ENCODE assay signal across 8 cellular contexts in the genomic region with DNA sequence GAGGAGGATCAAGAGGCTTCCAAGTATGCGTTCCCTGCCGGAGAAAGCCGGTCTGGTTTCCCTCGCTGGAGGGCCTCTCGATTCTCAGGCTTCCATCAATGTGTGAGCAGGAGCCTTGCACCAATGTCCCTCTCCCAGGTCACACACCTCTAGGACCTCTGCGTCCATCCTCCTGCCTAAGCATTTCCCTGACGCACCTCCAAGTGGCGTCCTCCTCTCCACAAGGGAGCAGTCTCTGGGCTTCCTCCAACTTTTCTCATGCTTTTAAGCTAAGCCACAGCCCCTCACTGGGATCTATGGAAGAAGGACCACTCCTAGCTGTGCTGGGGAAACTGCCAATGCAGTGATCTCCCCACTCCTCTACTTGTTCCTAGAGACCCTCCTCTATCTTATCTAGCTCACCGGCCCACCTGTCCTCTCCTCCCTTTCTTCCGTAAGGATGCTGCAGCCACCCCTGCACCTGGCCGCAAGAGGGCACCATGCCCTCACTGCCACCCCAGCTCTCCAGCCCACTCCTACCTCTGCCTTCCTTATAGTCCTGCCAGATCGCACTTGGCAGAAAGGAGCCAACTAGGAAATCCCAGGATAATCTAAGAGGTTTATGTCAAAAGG.
DNase-seq lines count a peak whose midpoint lies in the region; TF ChIP-seq lines count a peak whose summit lies in the region.

No MANE protein-coding gene starts in this region.

- no peaks in the 10 kb centered on the region for H3K36me3 ChIP-seq in left ventricle myocardium inferior

- no peak overlapping the region for H3K27ac ChIP-seq in left ventricle myocardium inferior (replicated peaks)

- H3K9me3 ChIP-seq in left ventricle myocardium inferior (replicated peaks) = no peaks in the 10 kb centered on the region

- intact Hi-C loops in left ventricle myocardium inferior (cut with micrococcal nuclease) = no loop called here

- peak; percentile 52 for DNase-seq in NCI-H187 treated with DMSO at 0.1 percent for 48 hours (lab: John Stamatoyannopoulos, UW)
- peak; percentile 56 for DNase-seq in activated CD8-positive, alpha-beta memory T cell treated with anti-CD3 and anti-CD28 coated beads, Interleukin-2, amount 50 U/mL, for 48 hours
- no peak for DNase-seq in left ventricle myocardium inferior
- peak; percentile 2 for DNase-seq in stimulated activated CD4-positive, alpha-beta T cell treated with anti-CD3 and anti-CD28 coated beads, Interleukin-2, amount 100 ng/mL, for 4 hours (ENCODE audit: low read depth)
- no peak for DNase-seq in MV-4-11 (lab: John Stamatoyannopoulos, UW)
- no peak for DNase-seq in foreskin melanocyte
- no peak for DNase-seq in effector CD8-positive, alpha-beta T cell (lab: John Stamatoyannopoulos, UW)

- peaks cover 94% of the 10 kb centered on the region for H3K27me3 ChIP-seq in left ventricle myocardium inferior (ENCODE audit: low read depth)

- peaks cover 20% of the 10 kb centered on the region for H3K4me1 ChIP-seq in left ventricle myocardium inferior

- H3K4me3 ChIP-seq in left ventricle myocardium inferior = no peak overlapping the region

- TF ChIP-seq CTCF in GM12874 (IDR thresholded peaks at IDR 0.05; ENCODE audit: insufficient read depth, low read depth, low read length) (peak; percentile 49; the same call in 1 of the 2 replicates), left ventricle myocardium inferior (IDR thresholded peaks at IDR 0.05; ENCODE audit: borderline replicate concordance) (peak; percentile 68)

Comparison
In these comparisons a context has a peak if more than half of its experiments do, and no peak if none do; other contexts are left out.
1. DNase-seq: peak in NCI-H187 treated with DMSO at 0.1 percent for 48 hours (single experiment), activated CD8-positive, alpha-beta memory T cell treated with anti-CD3 and anti-CD28 coated beads, Interleukin-2, amount 50 U/mL, for 48 hours (single experiment) and stimulated activated CD4-positive, alpha-beta T cell treated with anti-CD3 and anti-CD28 coated beads, Interleukin-2, amount 100 ng/mL, for 4 hours (single experiment); none in left ventricle myocardium inferior (single experiment), MV-4-11 (single experiment), foreskin melanocyte (single experiment) and effector CD8-positive, alpha-beta T cell (single experiment).